In genomic region chr7:93092757-93093370, GRCh38 we compare ENCODE assay signal across 8 cellular contexts. TPM values are rescaled to one million over a fixed set of nuclear protein-coding genes. Genes with fewer than 3 reads are reported as not detected.
DNase-seq lines count a peak whose midpoint lies in the region; ATAC-seq and TF ChIP-seq lines count a peak whose summit lies in the region.

No MANE protein-coding gene starts in this region.

- no peak overlapping the region for H3K27ac ChIP-seq in mammary epithelial cell (ENCODE audit: insufficient read depth, low read depth, low read length)

- no peak overlapping the region for H3K4me2 ChIP-seq in mammary epithelial cell (ENCODE audit: insufficient read depth, low read depth, low read length)

- no peaks in the 10 kb centered on the region for H3K36me3 ChIP-seq in BJ (ENCODE audit: control insufficient read depth, insufficient read depth, low read length)
- H3K36me3 ChIP-seq in mammary epithelial cell (ENCODE audit: insufficient read depth, low read length): no peaks in the 10 kb centered on the region

- no peaks in the 10 kb centered on the region for H3K4me1 ChIP-seq in mammary epithelial cell (ENCODE audit: insufficient read depth, low read length)

- TF ChIP-seq EP300 in Ishikawa (IDR thresholded peaks at IDR 0.05; ENCODE audit: borderline replicate concordance): no peak

- H3K27me3 ChIP-seq in BJ (ENCODE audit: control insufficient read depth, insufficient read depth, low read length) (no peaks in the 10 kb centered on the region; the same call in 1 of the 2 replicates), mammary epithelial cell (ENCODE audit: insufficient read depth, low read length) (peaks cover 2% of the 10 kb centered on the region)

- H3K4me3 ChIP-seq in BJ (ENCODE audit: low read depth, low read length) (no peak overlapping the region), mammary epithelial cell (replicated peaks in 1 of 3; ENCODE audit: insufficient read depth in 1 of 3, low read depth in 2 of 3, low read length in 3 of 3) (no peak overlapping the region)

- H4K20me1 ChIP-seq in mammary epithelial cell (ENCODE audit: insufficient read depth, low read length): no peaks in the 10 kb centered on the region

- 70% methylated on average over 1 of the region's 1 CpG for WGBS in mammary epithelial cell (ENCODE audit: low coverage, missing lambda C conversion rate)

- H2AFZ ChIP-seq in mammary epithelial cell (ENCODE audit: low read depth, low read length): no peak overlapping the region

- intact Hi-C loops in mammary epithelial cell (cut with micrococcal nuclease): loop anchor here (1.0 to 10.0 kb wide), 4 partner anchors 86 to 460 kb away; no protein-coding TSS in a partner anchor

- peaks cover 5 to 17% of the 10 kb centered on the region in 2 donors for H3K27me3 Mint-ChIP-seq in stimulated activated naive B cell treated with anti-CD40 and anti-IgM and Interleukin-4, amounts not matched to agents 10 μg/mL and 1 μg/mL and 100 μg/mL, for 72 hours
- peaks cover 13% of the 10 kb centered on the region for H3K27me3 Mint-ChIP-seq in activated T-cell treated with anti-CD3 and anti-CD28 coated beads, Interleukin-2, amount 50 U/mL, for 4 hours (ENCODE audit: low read depth)

- no TSS peak for BruUV-seq in mammary epithelial cell (replicated peaks; lab: Mats Ljungman, UMichigan)

- peaks cover 0 to 3% of the 10 kb centered on the region in 2 donors for H3K36me3 Mint-ChIP-seq in stimulated activated naive B cell treated with anti-CD40 and anti-IgM and Interleukin-4, amounts not matched to agents 10 μg/mL and 1 μg/mL and 100 μg/mL, for 72 hours
- H3K36me3 Mint-ChIP-seq in activated T-cell treated with anti-CD3 and anti-CD28 coated beads, Interleukin-2, amount 50 U/mL, for 4 hours (ENCODE audit: insufficient read depth): peaks cover 3% of the 10 kb centered on the region

- DNase-seq in BJ (ENCODE audit: low read depth): no peak
- peak; percentile 38 for DNase-seq in mammary epithelial cell
- no peak for DNase-seq in stimulated activated naive B cell treated with anti-CD40 and anti-IgM and Interleukin-4, amounts not matched to agents 10 μg/mL and 1 μg/mL and 100 μg/mL, for 72 hours
- no peak for DNase-seq in activated T-cell treated with anti-CD3 and anti-CD28 coated beads, Interleukin-2, amount 50 U/mL, for 4 hours

- TF ChIP-seq CTCF in BJ (IDR thresholded peaks at IDR 0.05; ENCODE audit: insufficient read depth, low read depth, low read length) (peak; percentile 63), mammary epithelial cell (conservative IDR thresholded peaks at IDR 0.05 in 1 of 2, IDR thresholded peaks at IDR 0.05 in 1 of 2; ENCODE audit: extremely low read depth in 1 of 2, insufficient read depth in 1 of 2, low read depth in 1 of 2, low read length in 2 of 2) (peak; percentile 62 to 69)

- H3K27ac Mint-ChIP-seq in stimulated activated naive B cell treated with anti-CD40 and anti-IgM and Interleukin-4, amounts not matched to agents 10 μg/mL and 1 μg/mL and 100 μg/mL, for 72 hours: no peak overlapping the region

- dilution Hi-C loops in mammary epithelial cell (cut with HindIII; ENCODE audit: low sequenced_read_pairs): no loop called here

- H3K9me3 ChIP-seq in mammary epithelial cell (replicated peaks; ENCODE audit: insufficient read depth, low read length): no peaks in the 10 kb centered on the region

- in situ Hi-C loops in mammary epithelial cell (cut with MboI; ENCODE audit: low sequenced_read_pairs in 2 of 2): no loop called here

- ATAC-seq in GM19351 (IDR thresholded peaks at IDR 0.05; ENCODE audit: unreplicated experiment) (peak; percentile 81), GM21717 (IDR thresholded peaks at IDR 0.05; ENCODE audit: unreplicated experiment) (no peak), HG02763 (IDR thresholded peaks at IDR 0.05; ENCODE audit: unreplicated experiment) (no peak)
- ATAC-seq in stimulated activated naive B cell treated with anti-CD40 and anti-IgM and Interleukin-4, amounts not matched to agents 10 μg/mL and 1 μg/mL and 100 μg/mL, for 72 hours (replicated peaks): peak; percentile 51 to 56
- no peak for ATAC-seq in activated T-cell treated with anti-CD3 and anti-CD28 coated beads, Interleukin-2, amount 50 U/mL, for 4 hours

- POLR2A ChIA-PET in BJ (lab: Charles Lee): no interaction called here

- H3K9me3 Mint-ChIP-seq in stimulated activated naive B cell treated with anti-CD40 and anti-IgM and Interleukin-4, amounts not matched to agents 10 μg/mL and 1 μg/mL and 100 μg/mL, for 72 hours: peaks cover 11 to 12% of the 10 kb centered on the region in 2 donors
- peaks cover 33% of the 10 kb centered on the region for H3K9me3 Mint-ChIP-seq in activated T-cell treated with anti-CD3 and anti-CD28 coated beads, Interleukin-2, amount 50 U/mL, for 4 hours

- TF ChIP-seq RAD21 in Ishikawa (IDR thresholded peaks at IDR 0.05; ENCODE audit: low read depth): peak; percentile 38

- H3K9ac ChIP-seq in mammary epithelial cell (ENCODE audit: insufficient read depth, low read length): no peak overlapping the region

- H3K4me1 Mint-ChIP-seq in stimulated activated naive B cell treated with anti-CD40 and anti-IgM and Interleukin-4, amounts not matched to agents 10 μg/mL and 1 μg/mL and 100 μg/mL, for 72 hours: no peaks in the 10 kb centered on the region
- H3K4me1 Mint-ChIP-seq in activated T-cell treated with anti-CD3 and anti-CD28 coated beads, Interleukin-2, amount 50 U/mL, for 4 hours (ENCODE audit: low read depth): no peaks in the 10 kb centered on the region

- no peaks in the 10 kb centered on the region for H3K79me2 ChIP-seq in mammary epithelial cell (ENCODE audit: insufficient read depth, low read length)

- CTCF ChIA-PET in BJ (lab: Yijun Ruan, JAX) (interaction anchor here (0.6 to 3.1 kb wide), 7 partner anchors 92 to 282 kb away, joined by 3 to 22 read pairs (median 4); partner anchors contain the start of genes HEPACAM2 and VPS50), mammary epithelial cell (lab: Charles Lee; ENCODE audit: low non-redundant PET) (no interaction called here)

- no peak overlapping the region for H3K4me3 Mint-ChIP-seq in stimulated activated naive B cell treated with anti-CD40 and anti-IgM and Interleukin-4, amounts not matched to agents 10 μg/mL and 1 μg/mL and 100 μg/mL, for 72 hours
- no peak overlapping the region for H3K4me3 Mint-ChIP-seq in activated T-cell treated with anti-CD3 and anti-CD28 coated beads, Interleukin-2, amount 50 U/mL, for 4 hours

TF ChIP-seq in Ishikawa, 13 proteins besides CTCF, POLR2A, EP300 and RAD21:
- no peak for TF ChIP-seq YY1 (IDR thresholded peaks at IDR 0.05; ENCODE audit: low read depth)
- TF ChIP-seq ZBTB7A (IDR thresholded peaks at IDR 0.05; ENCODE audit: low read depth): no peak
- no peak for TF ChIP-seq TCF12 (IDR thresholded peaks at IDR 0.05; ENCODE audit: low read depth)
- no peak for TF ChIP-seq EGR1 (IDR thresholded peaks at IDR 0.05)
- TF ChIP-seq REST (IDR thresholded peaks at IDR 0.05; ENCODE audit: low read depth): no peak
- no peak for TF ChIP-seq USF1 (IDR thresholded peaks at IDR 0.05)
- TF ChIP-seq FOXM1 (IDR thresholded peaks at IDR 0.05; ENCODE audit: borderline replicate concordance, low read depth): no peak

RNA-seq across cellular contexts. Expression of gene SAMD9, which starts 24.9 kb away (rescaled TPM):
- polyA plus RNA-seq in BJ (2011; rRNA removed) (2.8 and 6.8 TPM in 2 replicates), mammary epithelial cell (3.7 TPM)
- polyA minus RNA-seq in BJ (2011; rRNA and poly(A)+ RNA removed): 3.3 and 4.1 TPM in 2 replicates
- 10 to 100 TPM in 1 of 2 donors, 1 to 10 TPM in 1; 9.9 to 12.0 TPM for total RNA-seq in mammary epithelial cell
- polyA minus RNA-seq in mammary epithelial cell: 5.6 TPM
- 1 to 10 TPM; 1.8 to 2.5 (median 2.1) TPM for total RNA-seq in activated T-cell treated with anti-CD3 and anti-CD28 coated beads, Interleukin-2, amount 50 U/mL, for 4 hours

RNA-seq across cellular contexts. Expression of gene SAMD9L, which starts 55.3 kb away (rescaled TPM):
- polyA plus RNA-seq in BJ (2011; rRNA removed): 2.0 and 4.8 TPM in 2 replicates
- 1.9 and 2.5 TPM in 2 replicates for polyA minus RNA-seq in BJ (2011; rRNA and poly(A)+ RNA removed)
- total RNA-seq in mammary epithelial cell: 1 to 10 TPM; 4.2 to 6.7 TPM
- 0.56 TPM for polyA plus RNA-seq in mammary epithelial cell
- 1.4 TPM for polyA minus RNA-seq in mammary epithelial cell
- total RNA-seq in activated T-cell treated with anti-CD3 and anti-CD28 coated beads, Interleukin-2, amount 50 U/mL, for 4 hours: 1 to 10 TPM; 3.3 to 8.1 (median 4.1) TPM

Comparison
In these comparisons a context has a peak if more than half of its experiments do, and no peak if none do; other contexts are left out.
1. ATAC-seq: peak in GM19351 (single experiment) and stimulated activated naive B cell treated with anti-CD40 and anti-IgM and Interleukin-4, amounts not matched to agents 10 μg/mL and 1 μg/mL and 100 μg/mL, for 72 hours (2 of 2); none in activated T-cell treated with anti-CD3 and anti-CD28 coated beads, Interleukin-2, amount 50 U/mL, for 4 hours (0 of 2), GM21717 (single experiment) and HG02763 (single experiment).